ENCODE assay signal across 8 cellular contexts in the genomic region with DNA sequence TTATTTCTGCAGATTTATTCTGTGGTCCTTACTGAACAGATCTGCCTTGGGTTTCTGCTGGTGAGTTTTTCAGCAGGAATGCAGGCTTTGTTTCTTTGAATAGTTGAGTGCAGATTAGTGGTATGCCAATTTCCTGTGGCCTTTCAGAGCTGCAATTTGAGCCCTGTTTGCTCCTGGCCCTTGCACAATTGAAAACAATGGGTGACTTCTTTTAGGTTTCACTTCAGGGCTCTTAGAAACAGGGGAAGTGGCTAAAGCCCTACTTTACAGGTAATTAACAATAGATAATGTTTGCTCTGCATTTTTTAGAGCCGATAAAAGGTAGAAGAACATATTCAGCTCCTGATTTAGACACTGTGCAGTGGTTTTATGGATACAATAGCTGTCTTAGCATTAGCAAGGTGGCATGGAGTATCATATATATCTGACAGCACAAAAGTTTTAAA. TPM values are rescaled to one million over a fixed set of nuclear protein-coding genes. Genes with fewer than 3 reads are reported as not detected.
A peak's percentile ranks its signal among the peaks of the same experiment; 100 is the strongest.
DNase-seq lines count a peak whose midpoint lies in the region; ATAC-seq, FAIRE-seq and TF ChIP-seq lines count a peak whose summit lies in the region.

No MANE protein-coding gene starts in this region.

- peak overlapping the region in 1 of 2 donors; percentile 2 for H3K27ac ChIP-seq in thoracic aorta

- H3K9me3 Mint-ChIP-seq in activated naive CD8-positive, alpha-beta T cell treated with anti-CD3 and anti-CD28 coated beads, Interleukin-2, amount 10 ng/mL, durations not matched to agents 7 days and 5 days, result no peaks in the 10 kb centered on the region

- peaks cover 74% of the 10 kb centered on the region for H3K4me1 Mint-ChIP-seq in activated naive CD8-positive, alpha-beta T cell treated with anti-CD3 and anti-CD28 coated beads, Interleukin-2, amount 10 ng/mL, durations not matched to agents 7 days and 5 days

- peak; percentile 88 for DNase-seq in AG20443 (ENCODE audit: low spot score)
- DNase-seq in GM19239 (ENCODE audit: insufficient read length, low spot score), result no peak
- peak; percentile 16 for DNase-seq in NCI-H2227 (lab: John Stamatoyannopoulos, UW; ENCODE audit: unreplicated experiment)
- no peak for DNase-seq in activated naive CD8-positive, alpha-beta T cell treated with anti-CD3 and anti-CD28 coated beads, Interleukin-2, amount 10 ng/mL, durations not matched to agents 7 days and 5 days
- peak; percentile 81 for DNase-seq in iPS-NIHi11 (ENCODE audit: low spot score)
- DNase-seq in thoracic aorta (ENCODE audit: low spot score), result no peak
- DNase-seq in lower leg skin (ENCODE audit: low spot score in 2 of 2), result no peak

- H3K4me3 ChIP-seq in thoracic aorta, result peak overlapping the region; percentile 25
- no peak overlapping the region for H3K4me3 ChIP-seq in lower leg skin (ENCODE audit: low read depth, poor library complexity, severe bottlenecking)

- H3K9me3 ChIP-seq in thoracic aorta, result no peaks in the 10 kb centered on the region

- POLR2A ChIA-PET in activated naive CD8-positive, alpha-beta T cell treated with anti-CD3 and anti-CD28 coated beads, Interleukin-2, amount 10 ng/mL, durations not matched to agents 7 days and 5 days (lab: Charles Lee), result interaction anchor here (0.6 to 2.5 kb wide), 11 partner anchors 9 to 59 kb away, joined by 3 to 17 read pairs (median 5); a partner anchor contains a TSS

- TF ChIP-seq POLR2A in lower leg skin (IDR thresholded peaks at IDR 0.05), result no peak

- 39 to 54% methylated on average over 1 of the region's 1 CpG for WGBS in lower leg skin, 2 donors

- H3K4me3 Mint-ChIP-seq in activated naive CD8-positive, alpha-beta T cell treated with anti-CD3 and anti-CD28 coated beads, Interleukin-2, amount 10 ng/mL, durations not matched to agents 7 days and 5 days, result peak overlapping the region; percentile 73

- no peaks in the 10 kb centered on the region for H3K27me3 ChIP-seq in thoracic aorta (replicated peaks; ENCODE audit: insufficient read depth)

- peaks cover 2 to 10% of the 10 kb centered on the region in 2 donors for H3K4me1 ChIP-seq in thoracic aorta (ENCODE audit: control insufficient read depth in 1 of 2, low read depth in 2 of 2)

- H3K27ac Mint-ChIP-seq in activated naive CD8-positive, alpha-beta T cell treated with anti-CD3 and anti-CD28 coated beads, Interleukin-2, amount 10 ng/mL, durations not matched to agents 7 days and 5 days, result peak overlapping the region; percentile 95

- no peaks in the 10 kb centered on the region for H3K36me3 ChIP-seq in thoracic aorta

- intact Hi-C loops in lower leg skin (cut with DNase I; ENCODE audit: low total_unique reads), result no loop called here

- no peaks in the 10 kb centered on the region for H3K27me3 Mint-ChIP-seq in activated naive CD8-positive, alpha-beta T cell treated with anti-CD3 and anti-CD28 coated beads, Interleukin-2, amount 10 ng/mL, durations not matched to agents 7 days and 5 days

- no peaks in the 10 kb centered on the region for H3K36me3 Mint-ChIP-seq in activated naive CD8-positive, alpha-beta T cell treated with anti-CD3 and anti-CD28 coated beads, Interleukin-2, amount 10 ng/mL, durations not matched to agents 7 days and 5 days

- ATAC-seq in HG03196 (IDR thresholded peaks at IDR 0.05; ENCODE audit: unreplicated experiment) (peak; percentile 88), thoracic aorta (ENCODE audit: insufficient number of reproducible peaks, low FRiP score, low read depth) (peak; percentile 80)
- peak; percentile 48 for ATAC-seq in activated naive CD8-positive, alpha-beta T cell treated with anti-CD3 and anti-CD28 coated beads, Interleukin-2, amount 10 ng/mL, durations not matched to agents 7 days and 5 days (ENCODE audit: low read depth)

- FAIRE-seq in GM19239 (lab: Jason Lieb, UNC), result peak; percentile 94

- no peak for TF ChIP-seq CTCF in thoracic aorta (IDR thresholded peaks at IDR 0.05)
- TF ChIP-seq CTCF in lower leg skin (IDR thresholded peaks at IDR 0.05), result no peak

RNA-seq across cellular contexts. Expression of a gene that starts 21.9 kb away (rescaled TPM):
- total RNA-seq in activated naive CD8-positive, alpha-beta T cell treated with anti-CD3 and anti-CD28 coated beads, Interleukin-2, amount 10 ng/mL, durations not matched to agents 7 days and 5 days, result 10 to 100 TPM; 46.3 to 51.3 TPM
- 100 to 1,000 TPM; 147 to 215 TPM for total RNA-seq in thoracic aorta
- total RNA-seq in lower leg skin, result 100 to 1,000 TPM; 216 to 444 (median 274) TPM

Comparison
In these comparisons a context has a peak if more than half of its experiments do, and no peak if none do; other contexts are left out.
1. DNase-seq: peak in AG20443 (single experiment), NCI-H2227 (single experiment) and iPS-NIHi11 (single experiment); none in GM19239 (single experiment), activated naive CD8-positive, alpha-beta T cell treated with anti-CD3 and anti-CD28 coated beads, Interleukin-2, amount 10 ng/mL, durations not matched to agents 7 days and 5 days (single experiment), thoracic aorta (single experiment) and lower leg skin (0 of 2).
2. Peak in every context shown above with its lines, with median percentiles within 50 percentile points of each other: ATAC-seq.